Comparison of ENCODE assay signal across 21 cellular contexts in genomic region chr12:15710860-15711510, GRCh38.
"Had no signal": no experiment of that assay in that cellular context is flagged by ENCODE, and none has a peak within 500 bp of the region (broad histone marks: within the 10 kb centered on the region; RNA-seq: fewer than 3 reads in every experiment).

No MANE protein-coding gene starts in this region.

- H3K36me3 ChIP-seq: ascending aorta, heart right ventricle, vagina, WERI-Rb-1 had no signal

- H3K4me1 Mint-ChIP-seq: activated naive CD4-positive, alpha-beta T cell treated with anti-CD3 and anti-CD28 coated beads, Interleukin-2, amount 50 U/mL, for 24 hours; central memory CD8-positive, alpha-beta T cell; immature natural killer cell had no signal

- H3K4me3 ChIP-seq: ascending aorta, vagina had no signal

- ATAC-seq: activated T-cell treated with anti-CD3 and anti-CD28 coated beads, Interleukin-2, amount 50 U/mL, for 72 hours; heart right ventricle had no signal

- H3K4me3 Mint-ChIP-seq: activated naive CD4-positive, alpha-beta T cell treated with anti-CD3 and anti-CD28 coated beads, Interleukin-2, amount 50 U/mL, for 24 hours; activated T-cell treated with anti-CD3 and anti-CD28 coated beads, Interleukin-2, amount 50 U/mL, for 72 hours; central memory CD8-positive, alpha-beta T cell; immature natural killer cell; nephron progenitor cell had no signal

- DNase-seq: activated CD4-positive, alpha-beta T cell treated with anti-CD3 and anti-CD28 coated beads for 1 hour; activated gamma-delta T cell; activated T-cell treated with anti-CD3 and anti-CD28 coated beads, Interleukin-2, amount 50 U/mL, for 72 hours; cortex of kidney; effector CD4-positive, alpha-beta T cell; heart right ventricle; immature natural killer cell; kidney glomerular epithelial cell; nephron progenitor cell; nucleus accumbens; retina; stimulated activated CD4-positive, alpha-beta T cell treated with anti-CD3 and anti-CD28 coated beads, Interleukin-12 subunit alpha, Interleukin-12 subunit beta, amount 100 ng/mL, for 4 hours; stimulated activated CD4-positive, alpha-beta T cell treated with anti-CD3 and anti-CD28 coated beads, Interleukin-1b, Interleukin-23, amount 100 ng/mL, for 48 hours; stimulated activated naive CD4-positive, alpha-beta T cell treated with Interleukin-2 at 50 U/mL for 16 hours; substantia nigra; trophoblast cell; WERI-Rb-1 had no signal

- H3K36me3 Mint-ChIP-seq: activated naive CD4-positive, alpha-beta T cell treated with anti-CD3 and anti-CD28 coated beads, Interleukin-2, amount 50 U/mL, for 24 hours; immature natural killer cell had no signal

- H3K27ac ChIP-seq: vagina, WERI-Rb-1 had no signal

- H3K9me3 ChIP-seq: ascending aorta, heart right ventricle, vagina had no signal

- H3K27ac Mint-ChIP-seq: activated naive CD4-positive, alpha-beta T cell treated with anti-CD3 and anti-CD28 coated beads, Interleukin-2, amount 50 U/mL, for 24 hours; activated T-cell treated with anti-CD3 and anti-CD28 coated beads, Interleukin-2, amount 50 U/mL, for 72 hours; immature natural killer cell; nephron progenitor cell had no signal

- H3K9me3 Mint-ChIP-seq: activated naive CD4-positive, alpha-beta T cell treated with anti-CD3 and anti-CD28 coated beads, Interleukin-2, amount 50 U/mL, for 24 hours; activated T-cell treated with anti-CD3 and anti-CD28 coated beads, Interleukin-2, amount 50 U/mL, for 72 hours; central memory CD8-positive, alpha-beta T cell; nephron progenitor cell had no signal

- H3K27me3 ChIP-seq: ascending aorta, heart right ventricle, vagina had no signal
